Comparison of ENCODE assay signal across 14 cellular contexts in genomic region chr3:106965286-106965685, GRCh38.
DNase-seq lines count a peak whose midpoint lies in the region; ATAC-seq and TF ChIP-seq lines count a peak whose summit lies in the region.
"Had no signal": no experiment of that assay in that cellular context is flagged by ENCODE, and none has a peak within 500 bp of the region (broad histone marks: within the 10 kb centered on the region; RNA-seq: fewer than 3 reads in every experiment).

No MANE protein-coding gene starts in this region.

- no peak for TF ChIP-seq CTCF in osteoblast (IDR thresholded peaks at IDR 0.05; ENCODE audit: extremely low read depth, low read depth, low read length)

- no peak overlapping the region for H3K4me3 ChIP-seq in osteoblast (ENCODE audit: insufficient read depth, low read length)
- H3K4me3 ChIP-seq: HAP-1, K562 had no signal

- peaks cover 12% of the 10 kb centered on the region for H3K4me1 ChIP-seq in osteoblast (ENCODE audit: insufficient read depth, low read length)
- H3K4me1 ChIP-seq: HAP-1 had no signal

- H2AFZ ChIP-seq in osteoblast (ENCODE audit: low read length) = peak overlapping the region; percentile 49

- intact Hi-C loops in left ventricle myocardium superior (cut with micrococcal nuclease) (no loop called here), cardiac septum (cut with DNase I) (no loop called here)

- no peaks in the 10 kb centered on the region for H3K27me3 ChIP-seq in osteoblast (ENCODE audit: insufficient read depth, low read length)

- no peaks in the 10 kb centered on the region for H4K20me1 ChIP-seq in osteoblast (ENCODE audit: insufficient read depth, low read length)

- H3K36me3 ChIP-seq in osteoblast (ENCODE audit: insufficient read depth, low read length) = no peaks in the 10 kb centered on the region
- H3K36me3 ChIP-seq: HAP-1 had no signal

- peak; percentile 32 for ATAC-seq in left ventricle myocardium superior
- no peak for ATAC-seq in GM19463 (IDR thresholded peaks at IDR 0.05; ENCODE audit: unreplicated experiment)
- ATAC-seq: K562 had no signal

- H3K4me2 ChIP-seq in osteoblast (ENCODE audit: insufficient read depth, low read length) = no peak overlapping the region

- H3K9me3 ChIP-seq in osteoblast (ENCODE audit: low read depth, low read length) = no peaks in the 10 kb centered on the region
- H3K9me3 ChIP-seq: HAP-1 had no signal

- H3K27ac ChIP-seq in osteoblast (ENCODE audit: low read depth, low read length) = no peak overlapping the region

- no peak for DNase-seq in left ventricle myocardium superior
- DNase-seq in cardiac septum (ENCODE audit: low spot score) = no peak
- peak; percentile 37 for DNase-seq in globus pallidus (ENCODE audit: low spot score)
- no peak for DNase-seq in osteoblast (ENCODE audit: insufficient read length, low spot score, missing footprints)
- no peak for DNase-seq in nucleus accumbens (lab: John Stamatoyannopoulos, UW)
- no peak for DNase-seq in activated CD4-positive, alpha-beta T cell treated with anti-CD3 and anti-CD28 coated beads, Interleukin-2, amount 50 U/mL, for 48 hours
- DNase-seq: EL, NCI-H1417 treated with DMSO at 0.1 percent for 48 hours, NCI-H2029 treated with DMSO at 0.1 percent for 48 hours, NCI-H748 treated with DMSO at 0.1 percent for 48 hours, RPMI8226 had no signal

- H3K79me2 ChIP-seq in osteoblast (ENCODE audit: insufficient read depth, low read length) = no peaks in the 10 kb centered on the region
